In genomic region chr15:89958107-89958805, GRCh38 we compare ENCODE assay signal across 1 cellular context.
A peak's percentile ranks its signal among the peaks of the same experiment; 100 is the strongest.
TF ChIP-seq lines count a peak whose summit lies in the region.

No MANE protein-coding gene starts in this region.

TF ChIP-seq in HepG2, 621 proteins besides CTCF, POLR2A, EP300 and RAD21 (continued from another document and continues in another):
- TF ChIP-seq, protein P1, sequence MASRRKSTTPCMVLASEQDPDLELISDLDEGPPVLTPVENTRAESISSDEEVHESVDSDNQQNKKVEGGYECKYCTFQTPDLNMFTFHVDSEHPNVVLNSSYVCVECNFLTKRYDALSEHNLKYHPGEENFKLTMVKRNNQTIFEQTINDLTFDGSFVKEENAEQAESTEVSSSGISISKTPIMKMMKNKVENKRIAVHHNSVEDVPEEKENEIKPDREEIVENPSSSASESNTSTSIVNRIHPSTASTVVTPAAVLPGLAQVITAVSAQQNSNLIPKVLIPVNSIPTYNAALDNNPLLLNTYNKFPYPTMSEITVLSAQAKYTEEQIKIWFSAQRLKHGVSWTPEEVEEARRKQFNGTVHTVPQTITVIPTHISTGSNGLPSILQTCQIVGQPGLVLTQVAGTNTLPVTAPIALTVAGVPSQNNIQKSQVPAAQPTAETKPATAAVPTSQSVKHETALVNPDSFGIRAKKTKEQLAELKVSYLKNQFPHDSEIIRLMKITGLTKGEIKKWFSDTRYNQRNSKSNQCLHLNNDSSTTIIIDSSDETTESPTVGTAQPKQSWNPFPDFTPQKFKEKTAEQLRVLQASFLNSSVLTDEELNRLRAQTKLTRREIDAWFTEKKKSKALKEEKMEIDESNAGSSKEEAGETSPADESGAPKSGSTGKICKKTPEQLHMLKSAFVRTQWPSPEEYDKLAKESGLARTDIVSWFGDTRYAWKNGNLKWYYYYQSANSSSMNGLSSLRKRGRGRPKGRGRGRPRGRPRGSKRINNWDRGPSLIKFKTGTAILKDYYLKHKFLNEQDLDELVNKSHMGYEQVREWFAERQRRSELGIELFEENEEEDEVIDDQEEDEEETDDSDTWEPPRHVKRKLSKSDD (CRISPR knock-in tag; IDR thresholded peaks at IDR 0.05; ENCODE audit: low read depth): no peak
- TF ChIP-seq CREM (IDR thresholded peaks at IDR 0.05): no peak
- no peak for TF ChIP-seq CREM (CRISPR knock-in tag; IDR thresholded peaks at IDR 0.05)
- no peak for TF ChIP-seq CHD2 (IDR thresholded peaks at IDR 0.05; ENCODE audit: low read depth, low read length)
- TF ChIP-seq ZNF496 (CRISPR knock-in tag; IDR thresholded peaks at IDR 0.05; ENCODE audit: insufficient replicate concordance): no peak
- TF ChIP-seq ZNF24 (IDR thresholded peaks at IDR 0.05): no peak
- TF ChIP-seq TMF1 (CRISPR knock-in tag; IDR thresholded peaks at IDR 0.05; ENCODE audit: low read depth): no peak
- TF ChIP-seq ZNF557 (CRISPR knock-in tag; IDR thresholded peaks at IDR 0.05): no peak
- TF ChIP-seq ONECUT2 (CRISPR knock-in tag; IDR thresholded peaks at IDR 0.05): no peak
- no peak for TF ChIP-seq IKZF1 (IDR thresholded peaks at IDR 0.05)
- no peak for TF ChIP-seq MTF2 (CRISPR knock-in tag; IDR thresholded peaks at IDR 0.05; ENCODE audit: borderline replicate concordance)
- TF ChIP-seq ELK4 (CRISPR knock-in tag; IDR thresholded peaks at IDR 0.05; ENCODE audit: borderline replicate concordance): no peak
- TF ChIP-seq SP5 (CRISPR knock-in tag; IDR thresholded peaks at IDR 0.05; ENCODE audit: borderline replicate concordance, low read depth): peak; percentile 73
- peak; percentile 69; the same call in 1 of the 2 replicates for TF ChIP-seq MAX (IDR thresholded peaks at IDR 0.05)
- no peak for TF ChIP-seq ZNF441 (CRISPR knock-in tag; IDR thresholded peaks at IDR 0.05; ENCODE audit: borderline replicate concordance)
- peak; percentile 69 for TF ChIP-seq TBX2 (CRISPR knock-in tag; IDR thresholded peaks at IDR 0.05; ENCODE audit: borderline replicate concordance)
- no peak for TF ChIP-seq AGO1 (IDR thresholded peaks at IDR 0.05; ENCODE audit: low read depth, low read length, poor library complexity, severe bottlenecking)
- TF ChIP-seq ZBTB43 (CRISPR knock-in tag; conservative IDR thresholded peaks at IDR 0.05): no peak
- TF ChIP-seq NFATC3 (CRISPR knock-in tag; IDR thresholded peaks at IDR 0.05): no peak
- TF ChIP-seq MTA3 (CRISPR knock-in tag; IDR thresholded peaks at IDR 0.05): no peak
- no peak for TF ChIP-seq KDM6A (CRISPR knock-in tag; IDR thresholded peaks at IDR 0.05; ENCODE audit: low read depth)
- TF ChIP-seq FOSL2 (CRISPR knock-in tag; IDR thresholded peaks at IDR 0.05): no peak
- no peak for TF ChIP-seq FOXJ3 (CRISPR knock-in tag; IDR thresholded peaks at IDR 0.05; ENCODE audit: borderline replicate concordance)
- 0 out of 2 replicates have a peak, but pooled peaks have one; percentile 64 for TF ChIP-seq HNRNPL (IDR thresholded peaks at IDR 0.05; ENCODE audit: low read depth, low read length)
- TF ChIP-seq ZNF136 (CRISPR knock-in tag; IDR thresholded peaks at IDR 0.05; ENCODE audit: low read depth): no peak
- TF ChIP-seq THAP7 (CRISPR knock-in tag; IDR thresholded peaks at IDR 0.05): no peak
- TF ChIP-seq, protein P2, sequence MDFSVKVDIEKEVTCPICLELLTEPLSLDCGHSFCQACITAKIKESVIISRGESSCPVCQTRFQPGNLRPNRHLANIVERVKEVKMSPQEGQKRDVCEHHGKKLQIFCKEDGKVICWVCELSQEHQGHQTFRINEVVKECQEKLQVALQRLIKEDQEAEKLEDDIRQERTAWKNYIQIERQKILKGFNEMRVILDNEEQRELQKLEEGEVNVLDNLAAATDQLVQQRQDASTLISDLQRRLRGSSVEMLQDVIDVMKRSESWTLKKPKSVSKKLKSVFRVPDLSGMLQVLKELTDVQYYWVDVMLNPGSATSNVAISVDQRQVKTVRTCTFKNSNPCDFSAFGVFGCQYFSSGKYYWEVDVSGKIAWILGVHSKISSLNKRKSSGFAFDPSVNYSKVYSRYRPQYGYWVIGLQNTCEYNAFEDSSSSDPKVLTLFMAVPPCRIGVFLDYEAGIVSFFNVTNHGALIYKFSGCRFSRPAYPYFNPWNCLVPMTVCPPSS (IDR thresholded peaks at IDR 0.05): no peak
- TF ChIP-seq MTA1 (CRISPR knock-in tag; IDR thresholded peaks at IDR 0.05; ENCODE audit: borderline replicate concordance): peak; percentile 36; the same call in 1 of the 2 replicates
- peak; percentile 11; the same call in 1 of the 2 replicates for TF ChIP-seq PITX1 (CRISPR knock-in tag; IDR thresholded peaks at IDR 0.05)
- no peak for TF ChIP-seq TFE3 (CRISPR knock-in tag; IDR thresholded peaks at IDR 0.05)
- no peak for TF ChIP-seq HCFC1 (IDR thresholded peaks at IDR 0.05; ENCODE audit: low read depth, low read length)
- no peak for TF ChIP-seq ZNF772 (CRISPR knock-in tag; IDR thresholded peaks at IDR 0.05)
- no peak for TF ChIP-seq NFIB (CRISPR knock-in tag; IDR thresholded peaks at IDR 0.05; ENCODE audit: borderline replicate concordance)
- peak; percentile 47; the same call in 1 of the 2 replicates for TF ChIP-seq SALL1 (CRISPR knock-in tag; IDR thresholded peaks at IDR 0.05)
- no peak for TF ChIP-seq ZBTB40 (IDR thresholded peaks at IDR 0.05)
- TF ChIP-seq ZBTB40 (CRISPR knock-in tag; IDR thresholded peaks at IDR 0.05): no peak; the same call in 1 of the 2 replicates
- no peak for TF ChIP-seq SOX6 (IDR thresholded peaks at IDR 0.05)
- TF ChIP-seq SOX6 (CRISPR knock-in tag; IDR thresholded peaks at IDR 0.05): 0 out of 2 replicates have a peak, but pooled peaks have one; percentile 13
- no peak for TF ChIP-seq CSRNP1 (CRISPR knock-in tag; IDR thresholded peaks at IDR 0.05)
- no peak for TF ChIP-seq SKI (IDR thresholded peaks at IDR 0.05; ENCODE audit: partially characterized antibody)
